ENCODE assay signal across 21 cellular contexts in the genomic region with DNA sequence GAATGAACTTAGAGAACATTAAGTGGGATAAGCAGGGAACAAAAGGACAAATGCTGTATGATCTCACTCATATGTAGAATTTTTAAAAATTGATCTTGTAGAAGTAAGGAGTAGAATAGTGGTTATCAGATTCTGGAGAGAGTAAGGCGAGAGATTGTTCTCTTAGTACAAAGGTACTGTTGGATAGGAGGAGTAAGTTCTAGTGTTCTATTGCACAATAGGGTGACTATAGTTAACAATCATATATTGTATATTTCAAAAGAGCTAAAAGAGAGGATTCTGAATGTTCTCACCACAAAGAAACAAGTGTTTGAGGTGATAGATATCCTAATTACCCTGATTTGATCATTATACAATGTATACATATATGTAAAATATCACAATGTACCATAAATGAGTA.
"Had no signal": no experiment of that assay in that cellular context is flagged by ENCODE, and none has a peak within 500 bp of the region (broad histone marks: within the 10 kb centered on the region; RNA-seq: fewer than 3 reads in every experiment).

No MANE protein-coding gene starts in this region.

- H3K4me1 ChIP-seq: colonic mucosa, esophagus squamous epithelium, gastroesophageal sphincter, heart right ventricle, left lung, lower lobe of right lung had no signal

- H3K9me3 ChIP-seq: gastroesophageal sphincter, lower lobe of right lung, mucosa of descending colon had no signal

- ATAC-seq: effector memory CD8-positive, alpha-beta T cell; esophagus mucosa; gastroesophageal sphincter; heart right ventricle; left cardiac atrium; left lung; left ventricle myocardium superior; lower lobe of right lung; mucosa of descending colon had no signal

- H3K27me3 ChIP-seq: colonic mucosa, esophagus squamous epithelium, gastroesophageal sphincter, heart right ventricle, left lung had no signal

- H3K4me3 ChIP-seq: colonic mucosa, esophagus squamous epithelium, gastroesophageal sphincter, heart right ventricle, left lung, lower lobe of right lung, mucosa of descending colon had no signal

- DNase-seq: colonic mucosa; cortex of kidney; effector CD8-positive, alpha-beta T cell; effector memory CD8-positive, alpha-beta T cell; endodermal cell; erythroblast; esophagus squamous epithelium; foreskin fibroblast; foreskin melanocyte; heart right ventricle; hippocampal formation; left cardiac atrium; left lung; left ventricle myocardium superior; lower lobe of right lung; mesenchymal stem cell; mucosa of descending colon; naive B cell had no signal

- H3K36me3 ChIP-seq: colonic mucosa, esophagus squamous epithelium, gastroesophageal sphincter, heart right ventricle, left lung, lower lobe of right lung had no signal

- H3K27ac ChIP-seq: colonic mucosa, epithelial cell of prostate, esophagus squamous epithelium, gastroesophageal sphincter, heart right ventricle, left lung, lower lobe of right lung had no signal
